ENCODE assay signal across 10 cellular contexts in the genomic region with DNA sequence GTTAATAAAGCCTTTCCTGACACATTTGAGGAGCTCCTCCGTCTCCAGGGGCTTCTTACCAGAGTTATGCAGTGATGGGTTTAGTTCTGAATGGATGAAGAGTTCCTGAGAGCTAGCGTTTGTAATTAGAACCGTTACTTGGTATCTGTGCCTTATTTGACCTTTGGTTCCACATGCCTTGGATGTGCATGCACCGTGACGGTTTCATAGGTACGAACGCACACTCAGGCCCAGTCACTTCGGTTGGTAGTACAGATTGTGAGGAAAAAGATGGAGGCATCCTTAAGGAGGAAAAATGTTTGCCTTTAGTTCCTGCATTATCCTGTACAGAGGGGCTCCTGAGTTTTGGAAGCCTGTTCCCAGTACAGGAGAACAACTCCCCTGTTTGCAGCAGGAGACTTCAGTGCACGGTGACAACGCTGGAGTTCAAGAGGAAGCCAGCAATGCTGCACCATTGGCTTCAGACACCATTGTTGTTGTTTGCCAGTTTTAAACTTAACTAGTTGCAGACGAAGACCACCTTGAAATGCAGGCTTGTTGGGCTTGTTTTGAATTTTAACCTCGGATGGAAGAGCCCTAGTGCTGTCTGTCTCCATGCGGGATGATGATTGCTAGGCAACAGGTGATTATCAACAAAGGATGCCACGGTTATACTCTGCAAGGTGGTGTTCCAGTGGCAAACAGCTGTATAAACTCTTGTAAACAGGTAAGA. TPM values are rescaled to one million over a fixed set of nuclear protein-coding genes. Genes with fewer than 3 reads are reported as not detected.
DNase-seq lines count a peak whose midpoint lies in the region; ATAC-seq and TF ChIP-seq lines count a peak whose summit lies in the region.
"Had no signal": no experiment of that assay in that cellular context is flagged by ENCODE, and none has a peak within 500 bp of the region (broad histone marks: within the 10 kb centered on the region; RNA-seq: fewer than 3 reads in every experiment).

No MANE protein-coding gene starts in this region.

- H3K4me3 ChIP-seq in HUES64 (ENCODE audit: low read length) (peak overlapping the region; percentile 14; the same call in 1 of the 2 replicates), coronary artery (peak overlapping the region; percentile 4), psoas muscle (peak overlapping the region; percentile 29)

- H3K9me3 Mint-ChIP-seq in activated T-cell treated with anti-CD3 and anti-CD28 coated beads, Interleukin-2, amount 50 U/mL, for 24 hours, result no peaks in the 10 kb centered on the region

- WGBS in HUES64, result 77% methylated on average over 14 of the region's 14 CpGs
- WGBS in psoas muscle, 3 donors, result 31 to 47% (median 33%) methylated on average over 14 of the region's 14 CpGs

- TF ChIP-seq CTCF in coronary artery (IDR thresholded peaks at IDR 0.05) (no peak), psoas muscle (IDR thresholded peaks at IDR 0.05) (no peak)

- peak overlapping the region; percentile 42 for H3K27ac Mint-ChIP-seq in activated T-cell treated with anti-CD3 and anti-CD28 coated beads, Interleukin-2, amount 50 U/mL, for 24 hours

- H3K27ac ChIP-seq in HUES64 (ENCODE audit: low read depth, low read length) (0 out of 2 replicates have a peak overlapping the region, but pooled peaks have one; percentile 38), coronary artery (no peak overlapping the region), psoas muscle (peak overlapping the region; percentile 25)

- H3K4me1 Mint-ChIP-seq in activated T-cell treated with anti-CD3 and anti-CD28 coated beads, Interleukin-2, amount 50 U/mL, for 24 hours (ENCODE audit: low read depth), result peaks cover 92% of the 10 kb centered on the region

- H3K27me3 ChIP-seq in HUES64 (ENCODE audit: insufficient read depth, low read length), result no peaks in the 10 kb centered on the region
- no peaks in the 10 kb centered on the region for H3K27me3 ChIP-seq in psoas muscle (ENCODE audit: insufficient read depth in 3 of 3, low read length in 2 of 3)

- ATAC-seq in psoas muscle, result peak in 3 of 4 donors; percentile 42 to 59 (median 51)
- no peak for ATAC-seq in HG02571 (IDR thresholded peaks at IDR 0.05; ENCODE audit: unreplicated experiment)

- H3K9me3 ChIP-seq in HUES64 (ENCODE audit: insufficient read depth, low read depth, low read length), result no peaks in the 10 kb centered on the region
- H3K9me3 ChIP-seq in psoas muscle, result no peaks in the 10 kb centered on the region

- H3K4me1 ChIP-seq in HUES64 (ENCODE audit: insufficient read depth, low read length) (peaks cover 60% of the 10 kb centered on the region), psoas muscle (peaks cover 90% of the 10 kb centered on the region)

- intact Hi-C loops in psoas muscle (cut with DNase I), result loop anchor here in 1 of 2 donors (10.0 kb wide), 1 partner anchor 1097 kb away; the partner anchor contains the start of genes ATP5PB and WDR77

- peak overlapping the region; percentile 20 for H3K4me3 Mint-ChIP-seq in activated T-cell treated with anti-CD3 and anti-CD28 coated beads, Interleukin-2, amount 50 U/mL, for 24 hours

- H3K36me3 ChIP-seq in HUES64 (ENCODE audit: insufficient read depth, low read length) (peaks cover 82% of the 10 kb centered on the region), psoas muscle (ENCODE audit: insufficient read depth in 1 of 2, low read depth in 1 of 2) (peaks cover 5 to 26% of the 10 kb centered on the region in 2 donors)

- no peak overlapping the region for H3K9ac ChIP-seq in HUES64 (ENCODE audit: low read depth, low read length)

- no peaks in the 10 kb centered on the region for H3K27me3 Mint-ChIP-seq in activated T-cell treated with anti-CD3 and anti-CD28 coated beads, Interleukin-2, amount 50 U/mL, for 24 hours

- H3K36me3 Mint-ChIP-seq in activated T-cell treated with anti-CD3 and anti-CD28 coated beads, Interleukin-2, amount 50 U/mL, for 24 hours (ENCODE audit: low read depth), result peaks cover 62% of the 10 kb centered on the region

- DNase-seq in activated T-cell treated with anti-CD3 and anti-CD28 coated beads, Interleukin-2, amount 50 U/mL, for 24 hours, result no peak
- no peak for DNase-seq in activated T-cell treated with anti-CD3 and anti-CD28 coated beads, Interleukin-2, amount 50 U/mL, for 48 hours
- DNase-seq in coronary artery (ENCODE audit: low spot score) (no peak), psoas muscle (no peak), T1000 (lab: John Stamatoyannopoulos, UW) (no peak), CD1c-positive myeloid dendritic cell (ENCODE audit: extremely low spot score) (no peak)
- DNase-seq: AML-193, cortex of kidney had no signal

RNA-seq across cellular contexts. Expression of gene RBM15, which starts 8.2 kb away (rescaled TPM):
- polyA plus RNA-seq in HUES64 (2013, experiment 1 of 2), result 14.6 TPM
- 15.2 TPM for polyA plus RNA-seq in HUES64 (2013, experiment 2 of 2)
- total RNA-seq in psoas muscle, result 10 to 100 TPM; 18.9 to 32.0 (median 25.0) TPM
- polyA plus RNA-seq in psoas muscle, result 10 to 100 TPM in 1 of 3 donors, 1 to 10 TPM in 2; 1.9 to 22.4 (median 4.4) TPM

RNA-seq across cellular contexts. Expression of gene SLC16A4, which starts 43.5 kb away (rescaled TPM):
- 1.00 TPM for polyA plus RNA-seq in HUES64 (2013, experiment 1 of 2)
- polyA plus RNA-seq in HUES64 (2013, experiment 2 of 2), result 1.6 TPM
- total RNA-seq in psoas muscle, result 1 to 10 TPM in 2 of 4 donors, under 1 TPM in 2; 0.86 to 1.1 (median 1.0) TPM
- 1 to 10 TPM in 2 of 3 donors, under 1 TPM in 1; 0.79 to 4.3 (median 1.1) TPM for polyA plus RNA-seq in psoas muscle

Comparison
In these comparisons a context has a peak if more than half of its experiments do, and no peak if none do; other contexts are left out.
1. H3K27ac ChIP-seq: peak in HUES64 (single experiment) and psoas muscle (single experiment); none in coronary artery (0 of 2).
2. Peak in every context shown above with its lines, with median percentiles within 50 percentile points of each other: H3K4me3 ChIP-seq.